In the genomic region with DNA sequence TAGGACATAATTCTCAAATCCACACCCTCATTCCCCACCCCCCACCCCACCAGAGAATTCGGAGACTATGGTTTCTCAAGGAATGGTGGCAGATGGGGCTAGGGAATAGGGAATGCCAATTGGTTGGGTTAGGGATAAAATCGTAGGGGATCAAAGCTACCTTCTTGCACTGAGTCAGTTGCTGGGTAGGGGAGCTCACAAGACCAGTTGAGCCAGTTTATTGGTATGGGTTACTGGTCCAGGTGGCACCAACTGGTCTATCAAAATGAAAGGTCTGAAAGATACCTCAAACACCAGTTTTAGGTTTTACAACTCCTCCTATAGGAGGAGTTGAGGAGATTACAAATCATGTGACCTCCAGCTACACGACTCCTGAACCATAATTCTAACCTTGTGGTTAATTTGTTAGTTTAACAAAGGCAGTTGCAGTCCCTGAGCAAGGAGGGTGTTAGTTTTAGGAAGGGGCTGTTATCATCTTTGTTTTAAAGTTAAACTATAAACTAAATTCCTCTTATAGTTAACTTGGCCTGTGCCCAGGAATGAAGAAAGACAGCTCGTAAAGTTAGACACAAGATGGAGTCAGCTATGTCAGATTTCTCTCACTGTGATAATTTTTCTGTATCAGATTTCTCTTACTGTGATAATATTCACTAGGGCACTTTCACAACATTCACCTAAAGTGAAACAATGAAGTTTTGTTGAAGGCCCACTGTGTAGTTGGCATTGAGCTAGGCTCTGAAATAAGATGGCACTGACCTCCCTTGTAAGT, we compare ENCODE assay signal across 16 cellular contexts. TPM values are rescaled to one million over a fixed set of nuclear protein-coding genes. Genes with fewer than 3 reads are reported as not detected.
DNase-seq lines count a peak whose midpoint lies in the region; ATAC-seq and TF ChIP-seq lines count a peak whose summit lies in the region.
"Had no signal": no experiment of that assay in that cellular context is flagged by ENCODE, and none has a peak within 500 bp of the region (broad histone marks: within the 10 kb centered on the region; RNA-seq: fewer than 3 reads in every experiment).

No MANE protein-coding gene starts in this region.

- peaks cover 17% of the 10 kb centered on the region; the same call in 1 of the 2 replicates for H3K4me1 ChIP-seq in GM23338 (ENCODE audit: insufficient read depth)
- H3K4me1 ChIP-seq: parathyroid adenoma, upper lobe of right lung had no signal

- CTCF ChIA-PET in activated B cell treated with CpG ODN at 0.5 μM for 24 hours (lab: Charles Lee), result interaction anchor here (1.6 to 4.8 kb wide), 2 partner anchors 24 to 31 kb away, joined by 5 to 23 read pairs; no protein-coding TSS in a partner anchor

- H3K36me3 Mint-ChIP-seq in GM23338 (ENCODE audit: low read depth) (no peaks in the 10 kb centered on the region; the same call in 1 of the 3 replicates), activated B cell treated with CpG ODN at 0.5 μM for 24 hours (ENCODE audit: low read depth) (peaks cover 25% of the 10 kb centered on the region)

- H3K4me2 ChIP-seq in GM23338, result no peak overlapping the region

- H3K4me1 Mint-ChIP-seq in GM23338 (peaks cover 12% of the 10 kb centered on the region), activated B cell treated with CpG ODN at 0.5 μM for 24 hours (peaks cover 88% of the 10 kb centered on the region)

- H3K9me2 ChIP-seq in GM23338 (ENCODE audit: insufficient read depth), result no peaks in the 10 kb centered on the region

- H3K36me3 ChIP-seq in GM23338 (ENCODE audit: insufficient read depth), result no peaks in the 10 kb centered on the region; the same call in 1 of the 2 replicates
- H3K36me3 ChIP-seq: upper lobe of right lung had no signal

- H4K20me1 ChIP-seq in GM23338 (replicated peaks; ENCODE audit: insufficient read depth), result no peaks in the 10 kb centered on the region

- intact Hi-C loops in activated B cell treated with CpG ODN at 0.5 μM for 24 hours (cut with micrococcal nuclease), result loop anchor here (2.0 to 10.0 kb wide), 2 partner anchors 105 to 1131 kb away; no protein-coding TSS in a partner anchor
- intact Hi-C loops in left colon (cut with DNase I, micrococcal nuclease), result no loop called here
- intact Hi-C loops in left ventricle myocardium superior (cut with micrococcal nuclease), result no loop called here

- H3K27ac Mint-ChIP-seq in GM23338 (no peak overlapping the region), activated B cell treated with CpG ODN at 0.5 μM for 24 hours (peak overlapping the region; percentile 98)

- H3K4me3 Mint-ChIP-seq in GM23338 (no peak overlapping the region), activated B cell treated with CpG ODN at 0.5 μM for 24 hours (peak overlapping the region; percentile 62)

- no peak overlapping the region for H3K27ac ChIP-seq in GM23338 (ENCODE audit: low read depth)
- H3K27ac ChIP-seq: parathyroid adenoma, SK-N-MC had no signal

- H3K27me3 Mint-ChIP-seq in GM23338 (ENCODE audit: insufficient read depth, low read depth, poor library complexity) (peaks cover 42% of the 10 kb centered on the region), activated B cell treated with CpG ODN at 0.5 μM for 24 hours (no peaks in the 10 kb centered on the region)

- no peak for ATAC-seq in GM23338
- no peak for ATAC-seq in activated B cell treated with CpG ODN at 0.5 μM for 24 hours (ENCODE audit: low read depth)
- ATAC-seq in left colon, result peak; percentile 54
- ATAC-seq in GM21723 (IDR thresholded peaks at IDR 0.05; ENCODE audit: unreplicated experiment), result no peak
- ATAC-seq in left ventricle myocardium superior, result no peak
- ATAC-seq: upper lobe of right lung had no signal

- POLR2A ChIA-PET in activated B cell treated with CpG ODN at 0.5 μM for 24 hours (lab: Charles Lee), result interaction anchor here (0.6 to 8.3 kb wide), 11 partner anchors 8 to 130 kb away, joined by 4 to 163 read pairs (median 8); a partner anchor contains a TSS

- no peak overlapping the region for H3K4me3 ChIP-seq in GM23338
- H3K4me3 ChIP-seq: SK-N-MC, upper lobe of right lung had no signal

- H3K79me2 ChIP-seq in GM23338 (replicated peaks; ENCODE audit: insufficient read depth), result no peaks in the 10 kb centered on the region
- H3K79me2 ChIP-seq: parathyroid adenoma had no signal

- DNase-seq in DMS53 (lab: John Stamatoyannopoulos, UW) (peak; percentile 60), GM23338 (ENCODE audit: low spot score) (no peak), activated B cell treated with CpG ODN at 0.5 μM for 24 hours (no peak), left colon (no peak), HUDEP-2 (lab: John Stamatoyannopoulos, UW; ENCODE audit: unreplicated experiment in 76 of 76) (no peak), ecto neural progenitor cell (ENCODE audit: low spot score) (no peak), left ventricle myocardium superior (no peak)
- DNase-seq: amniotic stem cell, cortex of kidney, GOT3, NCI-H526 treated with DMSO at 0.1 percent for 48 hours, upper lobe of right lung had no signal

- H3K9me3 Mint-ChIP-seq in GM23338 (peaks cover 10% of the 10 kb centered on the region; the same call in 2 of the 3 replicates), activated B cell treated with CpG ODN at 0.5 μM for 24 hours (peaks cover 3% of the 10 kb centered on the region)

- peaks cover 48% of the 10 kb centered on the region for H3K27me3 ChIP-seq in GM23338 (ENCODE audit: insufficient read depth)

- TF ChIP-seq CTCF in GM23338 (conservative IDR thresholded peaks at IDR 0.05; ENCODE audit: low read depth in 2 of 2) (no peak), activated B cell treated with CpG ODN at 0.5 μM for 24 hours (IDR thresholded peaks at IDR 0.05) (no peak)

- peak overlapping the region; percentile 52 for H2AFZ ChIP-seq in GM23338
- H2AFZ ChIP-seq: parathyroid adenoma had no signal

- 0 out of 2 replicates have a peak, but pooled peaks cover 4% of the 10 kb centered on the region for H3F3A ChIP-seq in GM23338 (replicated peaks; ENCODE audit: low read depth)

TF ChIP-seq in GM23338, 12 proteins besides CTCF, POLR2A, EP300 and RAD21 (continues in another document):
- TF ChIP-seq, protein P1, sequence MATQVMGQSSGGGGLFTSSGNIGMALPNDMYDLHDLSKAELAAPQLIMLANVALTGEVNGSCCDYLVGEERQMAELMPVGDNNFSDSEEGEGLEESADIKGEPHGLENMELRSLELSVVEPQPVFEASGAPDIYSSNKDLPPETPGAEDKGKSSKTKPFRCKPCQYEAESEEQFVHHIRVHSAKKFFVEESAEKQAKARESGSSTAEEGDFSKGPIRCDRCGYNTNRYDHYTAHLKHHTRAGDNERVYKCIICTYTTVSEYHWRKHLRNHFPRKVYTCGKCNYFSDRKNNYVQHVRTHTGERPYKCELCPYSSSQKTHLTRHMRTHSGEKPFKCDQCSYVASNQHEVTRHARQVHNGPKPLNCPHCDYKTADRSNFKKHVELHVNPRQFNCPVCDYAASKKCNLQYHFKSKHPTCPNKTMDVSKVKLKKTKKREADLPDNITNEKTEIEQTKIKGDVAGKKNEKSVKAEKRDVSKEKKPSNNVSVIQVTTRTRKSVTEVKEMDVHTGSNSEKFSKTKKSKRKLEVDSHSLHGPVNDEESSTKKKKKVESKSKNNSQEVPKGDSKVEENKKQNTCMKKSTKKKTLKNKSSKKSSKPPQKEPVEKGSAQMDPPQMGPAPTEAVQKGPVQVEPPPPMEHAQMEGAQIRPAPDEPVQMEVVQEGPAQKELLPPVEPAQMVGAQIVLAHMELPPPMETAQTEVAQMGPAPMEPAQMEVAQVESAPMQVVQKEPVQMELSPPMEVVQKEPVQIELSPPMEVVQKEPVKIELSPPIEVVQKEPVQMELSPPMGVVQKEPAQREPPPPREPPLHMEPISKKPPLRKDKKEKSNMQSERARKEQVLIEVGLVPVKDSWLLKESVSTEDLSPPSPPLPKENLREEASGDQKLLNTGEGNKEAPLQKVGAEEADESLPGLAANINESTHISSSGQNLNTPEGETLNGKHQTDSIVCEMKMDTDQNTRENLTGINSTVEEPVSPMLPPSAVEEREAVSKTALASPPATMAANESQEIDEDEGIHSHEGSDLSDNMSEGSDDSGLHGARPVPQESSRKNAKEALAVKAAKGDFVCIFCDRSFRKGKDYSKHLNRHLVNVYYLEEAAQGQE (IDR thresholded peaks at IDR 0.05; ENCODE audit: unreplicated experiment), result no peak
- no peak for TF ChIP-seq EZH2 (IDR thresholded peaks at IDR 0.05; ENCODE audit: low read depth, unreplicated experiment)
- no peak for TF ChIP-seq POLR2AphosphoS5 (IDR thresholded peaks at IDR 0.05; ENCODE audit: low read depth)
- no peak for TF ChIP-seq EZH2phosphoT487 (IDR thresholded peaks at IDR 0.05; ENCODE audit: unreplicated experiment)

RNA-seq across cellular contexts. Expression of a gene that starts 2.5 kb away (rescaled TPM):
- total RNA-seq in GM23338 (2014; rRNA removed; shearing (Covaris generic)), result 0.10 TPM in 1 of 2 replicates, not detected in the other
- polyA plus RNA-seq in GM23338 (2016; fragmentation: Nextera tagmentation; extraction: Ambion mirVana), result 1.2 and 1.7 TPM in 2 replicates
- total RNA-seq in activated B cell treated with CpG ODN at 0.5 μM for 24 hours, result 36.8 and 44.2 TPM in 2 replicates
- total RNA-seq in left colon, result under 1 TPM; 0.34 to 0.45 TPM
- total RNA-seq in left ventricle myocardium superior, result not detected
- total RNA-seq: mesenteric fat pad had no signal

RNA-seq across cellular contexts. Expression of a gene that starts 33.3 kb away (rescaled TPM):
- total RNA-seq in GM23338 (2014; rRNA removed; shearing (Covaris generic)), result 19.8 and 20.9 TPM in 2 replicates
- polyA plus RNA-seq in GM23338 (2016; fragmentation: Nextera tagmentation; extraction: Ambion mirVana), result 10.4 and 12.8 TPM in 2 replicates
- 20.9 and 22.4 TPM in 2 replicates for total RNA-seq in activated B cell treated with CpG ODN at 0.5 μM for 24 hours
- total RNA-seq in left colon, result 1 to 10 TPM; 1.4 to 3.0 TPM
- 4.2 TPM for total RNA-seq in left ventricle myocardium superior

Comparison
In these comparisons a context has a peak if more than half of its experiments do, and no peak if none do; other contexts are left out.
1. RNA of a gene that starts 2.5 kb away (total RNA-seq): 36.8 to 44.2 TPM in activated B cell treated with CpG ODN at 0.5 μM for 24 hours; 0.34 to 0.45 TPM in left colon, 0.10 TPM in GM23338 and not detected in left ventricle myocardium superior (single experiment); every median in the first group is over 10 times any median in the second.